In the genomic region with DNA sequence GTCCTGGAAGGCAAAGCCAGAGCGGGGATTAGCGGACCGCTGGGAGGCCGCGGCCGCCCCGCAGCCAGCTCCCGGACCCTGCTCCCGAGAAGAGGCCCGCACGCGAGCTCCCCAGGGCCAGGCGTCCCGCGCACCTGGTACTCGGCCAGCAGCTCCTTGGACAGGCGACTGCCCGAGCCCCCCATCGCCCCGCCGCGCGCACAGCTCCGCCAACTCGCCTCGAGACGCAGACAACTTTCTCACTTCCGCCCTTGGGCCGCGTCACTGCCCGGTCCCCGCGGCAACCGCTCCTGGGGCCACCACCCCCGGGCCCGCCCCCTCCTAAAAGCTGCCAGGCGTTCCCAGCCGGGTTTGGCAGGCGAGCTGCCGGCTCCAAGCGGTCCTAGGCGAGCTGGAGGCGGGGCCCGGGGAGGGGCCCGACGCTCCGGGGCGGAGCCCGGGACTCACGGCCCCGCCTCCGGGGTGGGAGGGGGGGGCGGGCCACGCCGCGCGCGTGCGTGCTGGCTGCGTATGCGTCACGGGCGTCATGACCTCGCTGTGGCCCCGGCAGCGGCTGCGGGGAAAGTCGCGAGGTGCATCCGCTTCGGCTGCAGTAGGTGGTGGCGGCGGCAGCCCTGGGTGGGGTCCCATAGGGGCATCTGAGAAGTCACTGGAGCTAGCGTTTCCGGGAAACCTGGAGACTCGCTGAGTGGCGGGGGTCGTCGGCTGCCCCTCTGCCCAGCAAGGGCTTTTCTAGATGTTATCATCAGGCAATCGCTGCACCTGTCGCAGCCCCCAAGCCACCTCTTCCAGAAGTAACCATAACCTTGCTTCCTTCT, we compare ENCODE assay signal across 1 cellular context.
TF ChIP-seq lines count a peak whose summit lies in the region.

CIB1 (minus strand) TSS at position 241 of the 818 bp plus-strand sequence; CDS start at position 185, 56 bp downstream.
A gene with protein sequence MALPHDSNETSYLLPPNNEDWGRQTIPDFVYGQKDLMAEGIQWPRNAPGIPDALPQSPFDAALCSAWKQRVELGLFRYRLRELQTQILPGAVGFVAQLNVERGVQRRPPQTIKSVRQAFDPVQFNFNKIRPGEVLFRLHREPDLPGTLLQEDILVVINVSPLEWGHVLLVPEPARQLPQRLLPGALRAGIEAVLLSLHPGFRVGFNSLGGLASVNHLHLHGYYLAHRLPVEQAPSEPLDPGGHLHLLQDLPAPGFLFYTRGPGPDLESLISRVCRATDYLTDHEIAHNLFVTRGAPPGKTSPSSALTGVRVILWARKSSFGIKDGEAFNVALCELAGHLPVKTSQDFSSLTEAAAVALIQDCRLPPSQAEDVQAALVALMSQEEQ (plus strand): TSS at position 509 of the 818 bp plus-strand sequence. CDS start 6,700 bp downstream, outside the sequence.

TF ChIP-seq in K562, 482 proteins besides CTCF, POLR2A, EP300 and RAD21 (continued from another document and continues in another):
- TF ChIP-seq RERE (CRISPR knock-in tag; IDR thresholded peaks at IDR 0.05; ENCODE audit: borderline replicate concordance), result no peak
- TF ChIP-seq HMGXB4 (CRISPR knock-in tag; IDR thresholded peaks at IDR 0.05), result peak; percentile 33; the same call in 1 of the 2 replicates
- no peak for TF ChIP-seq ZC3H8 (IDR thresholded peaks at IDR 0.05)
- peak; percentile 5 for TF ChIP-seq MAX (CRISPR knock-in tag; IDR thresholded peaks at IDR 0.05)
- no peak for TF ChIP-seq ZNF239 (CRISPR knock-in tag; IDR thresholded peaks at IDR 0.05)
- TF ChIP-seq, protein P1, sequence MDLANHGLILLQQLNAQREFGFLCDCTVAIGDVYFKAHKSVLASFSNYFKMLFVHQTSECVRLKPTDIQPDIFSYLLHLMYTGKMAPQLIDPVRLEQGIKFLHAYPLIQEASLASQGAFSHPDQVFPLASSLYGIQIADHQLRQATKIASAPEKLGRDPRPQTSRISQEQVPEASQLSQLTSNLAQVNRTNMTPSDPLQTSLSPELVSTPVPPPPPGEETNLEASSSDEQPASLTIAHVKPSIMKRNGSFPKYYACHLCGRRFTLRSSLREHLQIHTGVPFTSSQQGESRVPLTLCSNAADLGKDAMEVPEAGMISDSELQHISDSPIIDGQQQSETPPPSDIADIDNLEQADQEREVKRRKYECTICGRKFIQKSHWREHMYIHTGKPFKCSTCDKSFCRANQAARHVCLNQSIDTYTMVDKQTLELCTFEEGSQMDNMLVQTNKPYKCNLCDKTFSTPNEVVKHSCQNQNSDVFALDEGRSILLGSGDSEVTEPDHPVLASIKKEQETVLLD (IDR thresholded peaks at IDR 0.05), result 0 out of 2 replicates have a peak, but pooled peaks have one; percentile 38
- TF ChIP-seq EGR1 (conservative IDR thresholded peaks at IDR 0.05), result peak; percentile 93
- 0 out of 2 replicates have a peak, but pooled peaks have one; percentile 24 for TF ChIP-seq LCOR (CRISPR knock-in tag; IDR thresholded peaks at IDR 0.05)
- TF ChIP-seq, protein P2, sequence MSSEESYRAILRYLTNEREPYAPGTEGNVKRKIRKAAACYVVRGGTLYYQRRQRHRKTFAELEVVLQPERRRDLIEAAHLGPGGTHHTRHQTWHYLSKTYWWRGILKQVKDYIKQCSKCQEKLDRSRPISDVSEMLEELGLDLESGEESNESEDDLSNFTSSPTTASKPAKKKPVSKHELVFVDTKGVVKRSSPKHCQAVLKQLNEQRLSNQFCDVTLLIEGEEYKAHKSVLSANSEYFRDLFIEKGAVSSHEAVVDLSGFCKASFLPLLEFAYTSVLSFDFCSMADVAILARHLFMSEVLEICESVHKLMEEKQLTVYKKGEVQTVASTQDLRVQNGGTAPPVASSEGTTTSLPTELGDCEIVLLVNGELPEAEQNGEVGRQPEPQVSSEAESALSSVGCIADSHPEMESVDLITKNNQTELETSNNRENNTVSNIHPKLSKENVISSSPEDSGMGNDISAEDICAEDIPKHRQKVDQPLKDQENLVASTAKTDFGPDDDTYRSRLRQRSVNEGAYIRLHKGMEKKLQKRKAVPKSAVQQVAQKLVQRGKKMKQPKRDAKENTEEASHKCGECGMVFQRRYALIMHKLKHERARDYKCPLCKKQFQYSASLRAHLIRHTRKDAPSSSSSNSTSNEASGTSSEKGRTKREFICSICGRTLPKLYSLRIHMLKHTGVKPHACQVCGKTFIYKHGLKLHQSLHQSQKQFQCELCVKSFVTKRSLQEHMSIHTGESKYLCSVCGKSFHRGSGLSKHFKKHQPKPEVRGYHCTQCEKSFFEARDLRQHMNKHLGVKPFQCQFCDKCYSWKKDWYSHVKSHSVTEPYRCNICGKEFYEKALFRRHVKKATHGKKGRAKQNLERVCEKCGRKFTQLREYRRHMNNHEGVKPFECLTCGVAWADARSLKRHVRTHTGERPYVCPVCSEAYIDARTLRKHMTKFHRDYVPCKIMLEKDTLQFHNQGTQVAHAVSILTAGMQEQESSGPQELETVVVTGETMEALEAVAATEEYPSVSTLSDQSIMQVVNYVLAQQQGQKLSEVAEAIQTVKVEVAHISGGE (CRISPR knock-in tag; IDR thresholded peaks at IDR 0.05), result peak in 1 of 3 experiments; percentile 79; a peak in 2 of 6 replicates
- peak; percentile 89 for TF ChIP-seq ELF1 (tag; IDR thresholded peaks at IDR 0.05)
- TF ChIP-seq TBP (optimal IDR thresholded peaks at IDR 0.05; ENCODE audit: low read depth, low read length), result peak; percentile 63
- TF ChIP-seq, protein P3, sequence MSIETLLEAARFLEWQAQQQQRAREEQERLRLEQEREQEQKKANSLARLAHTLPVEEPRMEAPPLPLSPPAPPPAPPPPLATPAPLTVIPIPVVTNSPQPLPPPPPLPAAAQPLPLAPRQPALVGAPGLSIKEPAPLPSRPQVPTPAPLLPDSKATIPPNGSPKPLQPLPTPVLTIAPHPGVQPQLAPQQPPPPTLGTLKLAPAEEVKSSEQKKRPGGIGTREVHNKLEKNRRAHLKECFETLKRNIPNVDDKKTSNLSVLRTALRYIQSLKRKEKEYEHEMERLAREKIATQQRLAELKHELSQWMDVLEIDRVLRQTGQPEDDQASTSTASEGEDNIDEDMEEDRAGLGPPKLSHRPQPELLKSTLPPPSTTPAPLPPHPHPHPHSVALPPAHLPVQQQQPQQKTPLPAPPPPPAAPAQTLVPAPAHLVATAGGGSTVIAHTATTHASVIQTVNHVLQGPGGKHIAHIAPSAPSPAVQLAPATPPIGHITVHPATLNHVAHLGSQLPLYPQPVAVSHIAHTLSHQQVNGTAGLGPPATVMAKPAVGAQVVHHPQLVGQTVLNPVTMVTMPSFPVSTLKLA (conservative IDR thresholded peaks at IDR 0.05), result peak; percentile 46 to 77
- peak; percentile 71; the same call in 1 of the 2 replicates for TF ChIP-seq SUPT5H (IDR thresholded peaks at IDR 0.05)
- peak; percentile 58; the same call in 1 of the 2 replicates for TF ChIP-seq SP1 (CRISPR knock-in tag; IDR thresholded peaks at IDR 0.05)
- peak; percentile 93 for TF ChIP-seq KLF16 (IDR thresholded peaks at IDR 0.05)
- no peak for TF ChIP-seq CEBPZ (IDR thresholded peaks at IDR 0.05; ENCODE audit: borderline replicate concordance, low read depth, low read length)
- TF ChIP-seq BMI1 (IDR thresholded peaks at IDR 0.05; ENCODE audit: low read length), result peak; percentile 37; the same call in 1 of the 2 replicates
- TF ChIP-seq, protein P4, sequence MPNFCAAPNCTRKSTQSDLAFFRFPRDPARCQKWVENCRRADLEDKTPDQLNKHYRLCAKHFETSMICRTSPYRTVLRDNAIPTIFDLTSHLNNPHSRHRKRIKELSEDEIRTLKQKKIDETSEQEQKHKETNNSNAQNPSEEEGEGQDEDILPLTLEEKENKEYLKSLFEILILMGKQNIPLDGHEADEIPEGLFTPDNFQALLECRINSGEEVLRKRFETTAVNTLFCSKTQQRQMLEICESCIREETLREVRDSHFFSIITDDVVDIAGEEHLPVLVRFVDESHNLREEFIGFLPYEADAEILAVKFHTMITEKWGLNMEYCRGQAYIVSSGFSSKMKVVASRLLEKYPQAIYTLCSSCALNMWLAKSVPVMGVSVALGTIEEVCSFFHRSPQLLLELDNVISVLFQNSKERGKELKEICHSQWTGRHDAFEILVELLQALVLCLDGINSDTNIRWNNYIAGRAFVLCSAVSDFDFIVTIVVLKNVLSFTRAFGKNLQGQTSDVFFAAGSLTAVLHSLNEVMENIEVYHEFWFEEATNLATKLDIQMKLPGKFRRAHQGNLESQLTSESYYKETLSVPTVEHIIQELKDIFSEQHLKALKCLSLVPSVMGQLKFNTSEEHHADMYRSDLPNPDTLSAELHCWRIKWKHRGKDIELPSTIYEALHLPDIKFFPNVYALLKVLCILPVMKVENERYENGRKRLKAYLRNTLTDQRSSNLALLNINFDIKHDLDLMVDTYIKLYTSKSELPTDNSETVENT (CRISPR knock-in tag; IDR thresholded peaks at IDR 0.05), result peak; percentile 34; the same call in 1 of the 2 replicates
- TF ChIP-seq NBN (IDR thresholded peaks at IDR 0.05; ENCODE audit: low read depth), result no peak
- peak; percentile 14 for TF ChIP-seq CTBP1 (IDR thresholded peaks at IDR 0.05; ENCODE audit: borderline replicate concordance)
- TF ChIP-seq ZNF511 (CRISPR knock-in tag; IDR thresholded peaks at IDR 0.05), result 0 out of 2 replicates have a peak, but pooled peaks have one; percentile 25
- TF ChIP-seq FOXA1 (IDR thresholded peaks at IDR 0.05; ENCODE audit: borderline replicate concordance), result no peak
- no peak for TF ChIP-seq ZEB2 (IDR thresholded peaks at IDR 0.05)
- no peak for TF ChIP-seq GATAD2A (IDR thresholded peaks at IDR 0.05)
- TF ChIP-seq TCF3 (CRISPR knock-in tag; IDR thresholded peaks at IDR 0.05), result no peak
- TF ChIP-seq MYC (IDR thresholded peaks at IDR 0.05; ENCODE audit: low read depth, low read length), result peak; percentile 13; the same call in 1 of the 2 replicates
- no peak for TF ChIP-seq MYC (CRISPR knock-in tag; IDR thresholded peaks at IDR 0.05; ENCODE audit: borderline replicate concordance, low read depth)
- TF ChIP-seq FOSL1 (tag; conservative IDR thresholded peaks at IDR 0.05), result peak; percentile 84
